22 cellular contexts compared by ENCODE assay signal in the genomic region with DNA sequence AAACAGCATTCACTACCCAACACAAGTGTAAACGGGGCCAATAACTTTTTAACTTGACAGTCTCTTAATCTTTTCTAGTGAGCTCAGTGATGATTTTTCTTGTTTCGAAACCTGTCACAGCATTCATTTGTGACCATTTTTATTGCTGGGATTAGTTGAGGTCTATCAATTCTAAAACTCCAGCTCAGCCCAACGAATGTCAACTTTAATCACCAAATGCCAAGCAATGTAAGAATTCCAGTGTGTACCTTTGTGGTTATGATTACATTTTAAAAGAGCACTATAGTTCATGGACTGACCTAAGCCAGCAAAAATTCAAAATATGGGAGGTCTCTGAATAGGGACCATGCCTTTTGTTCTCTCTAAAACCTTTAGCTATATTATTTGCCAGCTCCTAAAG.
DNase-seq lines count a peak whose midpoint lies in the region; ATAC-seq and TF ChIP-seq lines count a peak whose summit lies in the region.
"Had no signal": no experiment of that assay in that cellular context is flagged by ENCODE, and none has a peak within 500 bp of the region (broad histone marks: within the 10 kb centered on the region; RNA-seq: fewer than 3 reads in every experiment).

No MANE protein-coding gene starts in this region.

- no peaks in the 10 kb centered on the region for H3K9me2 ChIP-seq in PC-9 (ENCODE audit: insufficient read depth)

- H3K4me3 ChIP-seq in PC-9, result no peak overlapping the region
- H3K4me3 ChIP-seq: SK-N-MC had no signal

- POLR2A ChIA-PET in PC-9 (lab: Charles Lee; ENCODE audit: unreplicated experiment), result no interaction called here

- no peaks in the 10 kb centered on the region; the same call in 1 of the 2 replicates for H3K9me3 ChIP-seq in PC-9 (ENCODE audit: insufficient read depth, low read depth)
- H3K9me3 ChIP-seq: BE2C had no signal

- H3K36me3 ChIP-seq in PC-9 (ENCODE audit: low read depth), result no peaks in the 10 kb centered on the region
- H3K36me3 ChIP-seq: BE2C had no signal

- H3K27me3 ChIP-seq in PC-9 (ENCODE audit: insufficient read depth, low read depth), result no peaks in the 10 kb centered on the region
- H3K27me3 ChIP-seq: BE2C had no signal

- no peaks in the 10 kb centered on the region for H3K4me1 ChIP-seq in PC-9 (replicated peaks; ENCODE audit: insufficient read depth)
- H3K4me1 ChIP-seq: BE2C had no signal

- H3K27ac ChIP-seq in PC-9, result no peak overlapping the region
- H3K27ac ChIP-seq: HL-60, RWPE1, SK-N-MC had no signal

- H4K20me1 ChIP-seq in PC-9 (ENCODE audit: insufficient read depth), result no peaks in the 10 kb centered on the region

- no peak overlapping the region for H3K4me2 ChIP-seq in PC-9

- BruUV-seq in PC-9 (replicated peaks; lab: Mats Ljungman, UMichigan), result no TSS peak

- CTCF ChIA-PET in PC-9 (lab: Charles Lee), result no interaction called here

- no peak for ATAC-seq in Right ventricle myocardium inferior
- ATAC-seq: Panc1 had no signal

- DNase-seq in MV-4-11 (lab: John Stamatoyannopoulos, UW) (peak; percentile 41), kidney glomerular epithelial cell (lab: John Stamatoyannopoulos, UW) (peak; percentile 35), renal cortical epithelial cell (ENCODE audit: low read depth) (peak; percentile 2), NCI-H82 treated with DMSO at 0.1 percent for 48 hours (lab: John Stamatoyannopoulos, UW; ENCODE audit: unreplicated experiment) (no peak), Right ventricle myocardium inferior (ENCODE audit: missing footprints) (no peak), NCI-H2227 treated with DMSO at 0.1 percent for 48 hours (lab: John Stamatoyannopoulos, UW) (no peak), PC-9 (no peak)
- DNase-seq: BE2C, Calu3, DMS79 treated with DMSO at 0.1 percent for 48 hours, GF-D8, Karpas-422, NCI-H1105, NCI-H1436 treated with DMSO at 0.1 percent for 48 hours, NCI-H187 treated with DMSO at 0.1 percent for 48 hours, NCI-H2171 treated with DMSO at 0.1 percent for 48 hours, SHP77 treated with DMSO at 0.1 percent for 48 hours, SW 1271 had no signal

- intact Hi-C loops in Right ventricle myocardium inferior (cut with DNase I), result no loop called here
- intact Hi-C loops in PC-9 (cut with micrococcal nuclease; ENCODE audit: unreplicated experiment), result no loop called here

- no peaks in the 10 kb centered on the region for H3K79me2 ChIP-seq in PC-9 (ENCODE audit: low read depth)

- TF ChIP-seq CTCF in PC-9 (conservative IDR thresholded peaks at IDR 0.05), result no peak

- no peaks in the 10 kb centered on the region for H3F3A ChIP-seq in PC-9 (ENCODE audit: insufficient read depth, low read depth)

- no peak overlapping the region for H2AFZ ChIP-seq in PC-9

Comparison
In these comparisons a context has a peak if more than half of its experiments do, and no peak if none do; other contexts are left out.
1. DNase-seq: peak in MV-4-11 (single experiment), kidney glomerular epithelial cell (single experiment) and renal cortical epithelial cell (single experiment); none in NCI-H82 treated with DMSO at 0.1 percent for 48 hours (single experiment), Right ventricle myocardium inferior (single experiment), NCI-H2227 treated with DMSO at 0.1 percent for 48 hours (single experiment) and PC-9 (0 of 2).